Comparison of ENCODE assay signal across 28 cellular contexts in the genomic region with DNA sequence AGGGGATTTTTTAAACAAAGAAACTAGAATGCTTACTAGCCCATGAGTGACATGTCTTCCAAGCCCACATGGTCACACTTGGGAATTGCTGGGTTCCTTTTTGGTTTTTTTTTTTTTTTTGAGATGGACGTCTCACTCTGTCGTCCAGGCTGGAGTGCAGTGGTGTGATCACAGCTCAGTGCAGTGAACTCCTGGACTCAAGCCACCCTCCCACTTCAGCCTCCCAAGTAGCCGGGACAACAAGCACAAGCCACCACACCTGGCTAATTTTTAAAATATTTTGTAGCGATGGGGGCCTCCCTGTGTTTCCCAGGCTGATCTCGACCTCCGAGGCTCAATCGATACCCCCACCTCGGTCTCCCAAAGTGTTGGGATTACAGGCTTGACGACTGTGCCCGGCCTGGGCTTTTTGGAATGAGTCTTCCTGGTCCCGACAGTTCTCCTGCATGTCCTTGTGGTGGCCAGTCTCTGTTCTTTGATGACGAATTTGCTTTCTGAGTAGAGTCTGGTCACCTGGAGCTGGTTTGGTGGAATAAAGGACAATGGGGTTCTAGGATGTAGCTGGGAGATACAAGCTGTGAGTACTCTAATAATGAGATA.
DNase-seq lines count a peak whose midpoint lies in the region; ATAC-seq, FAIRE-seq and TF ChIP-seq lines count a peak whose summit lies in the region.
"Had no signal": no experiment of that assay in that cellular context is flagged by ENCODE, and none has a peak within 500 bp of the region (broad histone marks: within the 10 kb centered on the region; RNA-seq: fewer than 3 reads in every experiment).

No MANE protein-coding gene starts in this region.

- H3K4me1 ChIP-seq in PC-9 (replicated peaks; ENCODE audit: insufficient read depth): peaks cover 9% of the 10 kb centered on the region
- peaks cover 14% of the 10 kb centered on the region for H3K4me1 ChIP-seq in HepG2 (ENCODE audit: insufficient read depth, low read length)
- no peaks in the 10 kb centered on the region for H3K4me1 ChIP-seq in upper lobe of right lung
- H3K4me1 ChIP-seq: colonic mucosa, pancreas had no signal

- H3K27ac ChIP-seq in PC-9 (no peak overlapping the region), HepG2 (ENCODE audit: extremely low read length, insufficient read depth, low read length) (no peak overlapping the region), upper lobe of right lung (no peak overlapping the region)
- H3K27ac ChIP-seq: colonic mucosa, epithelial cell of prostate, pancreas, RWPE1, thoracic aorta had no signal

- H3K9me3 ChIP-seq in PC-9 (ENCODE audit: insufficient read depth, low read depth) (no peaks in the 10 kb centered on the region), HepG2 (ENCODE audit: low read length) (no peaks in the 10 kb centered on the region), upper lobe of right lung (no peaks in the 10 kb centered on the region)
- H3K9me3 ChIP-seq: colonic mucosa, pancreas, thoracic aorta had no signal

- no peaks in the 10 kb centered on the region for H4K20me1 ChIP-seq in PC-9 (ENCODE audit: insufficient read depth)
- H4K20me1 ChIP-seq in HepG2 (ENCODE audit: insufficient read depth, low read length): no peaks in the 10 kb centered on the region

- H3K36me3 ChIP-seq in PC-9 (ENCODE audit: low read depth) (no peaks in the 10 kb centered on the region), HepG2 (replicated peaks in 1 of 2; ENCODE audit: control insufficient read depth in 1 of 2, insufficient read depth in 2 of 2, low read length in 2 of 2) (peaks cover 2 to 10% of the 10 kb centered on the region in 2 experiments; a peak in 2 of 5 replicates), upper lobe of right lung (peaks cover 4% of the 10 kb centered on the region)
- H3K36me3 ChIP-seq: colonic mucosa, pancreas had no signal

- no peak overlapping the region for H3K9ac ChIP-seq in HepG2 (ENCODE audit: insufficient read depth, low read depth, low read length)

- H3K4me2 ChIP-seq in PC-9 (no peak overlapping the region), HepG2 (ENCODE audit: low read depth, low read length) (no peak overlapping the region)

- BruUV-seq in PC-9 (replicated peaks; lab: Mats Ljungman, UMichigan) (TSS peak; percentile 36), HepG2 (replicated peaks; lab: Mats Ljungman, UMichigan) (TSS peak; percentile 78)

- no peaks in the 10 kb centered on the region for H3K9me2 ChIP-seq in PC-9 (ENCODE audit: insufficient read depth)

- no peak for TF ChIP-seq RAD21 in HepG2 (CRISPR knock-in tag; IDR thresholded peaks at IDR 0.05)

- DNase-seq in cardiac septum (ENCODE audit: low spot score) (peak; percentile 57), left cardiac atrium (no peak), PC-9 (no peak), HepG2 (ENCODE audit: low spot score) (no peak), upper lobe of right lung (peak; percentile 37), GM10248 (ENCODE audit: extremely low spot score) (no peak), NCI-H748 treated with DMSO at 0.1 percent for 48 hours (lab: John Stamatoyannopoulos, UW) (no peak), hypothalamus (lab: John Stamatoyannopoulos, UW) (no peak)
- DNase-seq: ACHN; activated CD8-positive, alpha-beta T cell treated with anti-CD3 and anti-CD28 coated beads, Interleukin-2, amount 10 ng/mL, durations not matched to agents 7 days and 5 days; colonic mucosa; DMS153; effector CD8-positive, alpha-beta T cell; H9; immature natural killer cell; Karpas-422; mesendoderm; NCI-H2081 treated with DMSO at 0.1 percent for 48 hours; NCI-H226; NCI-H526 treated with DMSO at 0.1 percent for 48 hours; pancreas; stimulated activated CD4-positive, alpha-beta T cell treated with anti-CD3 and anti-CD28 coated beads, Interleukin-2, amount 100 ng/mL, for 24 hours had no signal

- no peak overlapping the region for H2AFZ ChIP-seq in PC-9
- H2AFZ ChIP-seq in HepG2 (ENCODE audit: low read length): no peak overlapping the region

- no peak for FAIRE-seq in HepG2 (lab: Jason Lieb, UNC)
- FAIRE-seq: GM12891, pancreas, TTC549 had no signal

- no peak for TF ChIP-seq POLR2A in HepG2 (IDR thresholded peaks at IDR 0.05; ENCODE audit: insufficient read depth in 1 of 2, low read depth in 2 of 2, low read length in 2 of 2)

- TF ChIP-seq CTCF in PC-9 (conservative IDR thresholded peaks at IDR 0.05) (no peak), HepG2 (CRISPR knock-in tag; IDR thresholded peaks at IDR 0.05) (no peak), upper lobe of right lung (IDR thresholded peaks at IDR 0.05) (no peak), GM10248 (IDR thresholded peaks at IDR 0.05; ENCODE audit: control extremely low read depth, extremely low read depth, low read depth, missing control alignments) (no peak)

- TF ChIP-seq EP300 in HepG2 (IDR thresholded peaks at IDR 0.05; ENCODE audit: low read depth in 2 of 2, low read length in 2 of 2) (no peak), HepG2 (CRISPR knock-in tag; IDR thresholded peaks at IDR 0.05; ENCODE audit: borderline replicate concordance) (no peak)

- H3K79me2 ChIP-seq in PC-9 (ENCODE audit: low read depth) (no peaks in the 10 kb centered on the region), HepG2 (ENCODE audit: insufficient read depth, low read length) (no peaks in the 10 kb centered on the region)

- in situ Hi-C loops in HepG2 (cut with HindIII; ENCODE audit: extremely low pct_ligation_motif_present, low pct_unique_long_range_greater_than_20kb): no loop called here

- no peaks in the 10 kb centered on the region; the same call in 1 of the 2 replicates for H3F3A ChIP-seq in PC-9 (ENCODE audit: insufficient read depth, low read depth)

- intact Hi-C loops in cardiac septum (cut with DNase I) (no loop called here), left cardiac atrium (cut with DNase I) (no loop called here), PC-9 (cut with micrococcal nuclease; ENCODE audit: unreplicated experiment) (no loop called here), HepG2 (cut with micrococcal nuclease; ENCODE audit: unreplicated experiment) (loop anchor here (10.0 kb wide), 1 partner anchor 64 kb away; no protein-coding TSS in a partner anchor), upper lobe of right lung (cut with DNase I) (no loop called here)

- H3K27me3 ChIP-seq in PC-9 (ENCODE audit: insufficient read depth, low read depth) (no peaks in the 10 kb centered on the region), HepG2 (ENCODE audit: control insufficient read depth in 1 of 2, insufficient read depth in 2 of 2, low read length in 2 of 2) (no peaks in the 10 kb centered on the region), upper lobe of right lung (no peaks in the 10 kb centered on the region)
- H3K27me3 ChIP-seq: colonic mucosa, pancreas had no signal

- no peak for ATAC-seq in left cardiac atrium
- ATAC-seq in HepG2: no peak
- no peak for ATAC-seq in upper lobe of right lung
- ATAC-seq: activated CD8-positive, alpha-beta T cell treated with anti-CD3 and anti-CD28 coated beads, Interleukin-2, amount 10 ng/mL, durations not matched to agents 7 days and 5 days; pancreas; SK-N-SH treated with all-trans-retinoic acid at 6 μM for 48 hours had no signal

- WGBS in HepG2 (ENCODE audit: low lambda C conversion rate): 99% methylated on average over 12 of the region's 12 CpGs

- H3K4me3 ChIP-seq in PC-9: no peak overlapping the region
- no peak overlapping the region for H3K4me3 ChIP-seq in HepG2 (replicated peaks in 1 of 3; ENCODE audit: insufficient read depth in 1 of 3, low read depth in 2 of 3, low read length in 3 of 3)
- no peak overlapping the region for H3K4me3 ChIP-seq in upper lobe of right lung
- H3K4me3 ChIP-seq: colonic mucosa, pancreas, thoracic aorta had no signal

- CTCF ChIA-PET in PC-9 (lab: Charles Lee): no interaction called here
- CTCF ChIA-PET in HepG2 (lab: Yijun Ruan, JAX; ENCODE audit: low intra/inter-chr PET ratio, low total read pairs): no interaction called here
- CTCF ChIA-PET in GM10248 (lab: Yijun Ruan, JAX): interaction anchor here (1.9 kb wide), 1 partner anchor 10 kb away, joined by 5 read pairs; no protein-coding TSS in a partner anchor

- POLR2A ChIA-PET in PC-9 (lab: Charles Lee; ENCODE audit: unreplicated experiment) (no interaction called here), HepG2 (lab: Yijun Ruan, JAX) (no interaction called here), GM10248 (lab: Yijun Ruan, JAX) (no interaction called here)

TF ChIP-seq in HepG2, 621 proteins besides CTCF, POLR2A, EP300 and RAD21:
- TF ChIP-seq DNMT3B (CRISPR knock-in tag; conservative IDR thresholded peaks at IDR 0.05) (no peak), AHR (CRISPR knock-in tag; IDR thresholded peaks at IDR 0.05) (no peak), ZZZ3 (CRISPR knock-in tag; IDR thresholded peaks at IDR 0.05; ENCODE audit: borderline replicate concordance) (no peak), ZNF143 (CRISPR knock-in tag; IDR thresholded peaks at IDR 0.05) (no peak), FOXO1 (CRISPR knock-in tag; IDR thresholded peaks at IDR 0.05) (no peak), ZSCAN30 (CRISPR knock-in tag; IDR thresholded peaks at IDR 0.05) (no peak), GATAD1 (CRISPR knock-in tag; IDR thresholded peaks at IDR 0.05) (no peak), KLF6 (CRISPR knock-in tag; IDR thresholded peaks at IDR 0.05) (no peak), ZSCAN21 (CRISPR knock-in tag; IDR thresholded peaks at IDR 0.05; ENCODE audit: borderline replicate concordance) (no peak)
- TF ChIP-seq, protein P1, sequence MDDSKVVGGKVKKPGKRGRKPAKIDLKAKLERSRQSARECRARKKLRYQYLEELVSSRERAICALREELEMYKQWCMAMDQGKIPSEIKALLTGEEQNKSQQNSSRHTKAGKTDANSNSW (CRISPR knock-in tag; IDR thresholded peaks at IDR 0.05; ENCODE audit: borderline replicate concordance): no peak
TF ChIP-seq in HepG2: peak in this region for 0.

Comparison
In these comparisons a context has a peak if more than half of its experiments do, and no peak if none do; other contexts are left out.
1. DNase-seq: peak in cardiac septum (single experiment) and upper lobe of right lung (single experiment); none in left cardiac atrium (single experiment), PC-9 (0 of 2), HepG2 (single experiment), GM10248 (single experiment), NCI-H748 treated with DMSO at 0.1 percent for 48 hours (single experiment) and hypothalamus (0 of 51).